25 cellular contexts compared by ENCODE assay signal in genomic region chr10:7891634-7892033, GRCh38.
DNase-seq lines count a peak whose midpoint lies in the region; ATAC-seq, FAIRE-seq and TF ChIP-seq lines count a peak whose summit lies in the region.
"Had no signal": no experiment of that assay in that cellular context is flagged by ENCODE, and none has a peak within 500 bp of the region (broad histone marks: within the 10 kb centered on the region; RNA-seq: fewer than 3 reads in every experiment).

No MANE protein-coding gene starts in this region.

- no peak for ATAC-seq in HG03457 (IDR thresholded peaks at IDR 0.05; ENCODE audit: unreplicated experiment)
- no peak for ATAC-seq in activated T-helper 17 cell treated with anti-CD3 and anti-CD28 coated beads, Interleukin-2, amount 50 U/mL, for 72 hours (replicated peaks)
- ATAC-seq: activated CD4-positive, alpha-beta T cell treated with anti-CD3 and anti-CD28 coated beads for 36 hours; activated CD8-positive, alpha-beta T cell treated with anti-CD3 and anti-CD28 coated beads, Interleukin-2, amount 10 ng/mL, durations not matched to agents 7 days and 5 days; body of pancreas; gastroesophageal sphincter; K562; natural killer cell had no signal

- H3K36me3 ChIP-seq in HEK293 (ENCODE audit: control insufficient read depth in 2 of 2, insufficient read depth in 1 of 2, low read length in 2 of 2) (no peaks in the 10 kb centered on the region), SK-N-SH (replicated peaks in 1 of 2; ENCODE audit: control insufficient read depth in 1 of 2, insufficient read depth in 2 of 2, low read length in 1 of 2) (no peaks in the 10 kb centered on the region), endothelial cell of umbilical vein (ENCODE audit: control insufficient read depth in 2 of 2, extremely low read depth in 1 of 2, insufficient read depth in 2 of 2, low read length in 2 of 2) (no peaks in the 10 kb centered on the region)

- BruUV-seq in endothelial cell of umbilical vein (replicated peaks; lab: Mats Ljungman, UMichigan): no TSS peak

- no peaks in the 10 kb centered on the region for H3K27me3 Mint-ChIP-seq in activated T-helper 17 cell treated with anti-CD3 and anti-CD28 coated beads, Interleukin-2, amount 50 U/mL, for 72 hours
- H3K27me3 Mint-ChIP-seq: activated CD4-positive, alpha-beta T cell treated with anti-CD3 and anti-CD28 coated beads for 36 hours; activated naive CD8-positive, alpha-beta T cell treated with anti-CD3 and anti-CD28 coated beads, Interleukin-2, amount 10 ng/mL, durations not matched to agents 7 days and 5 days had no signal

- H3K79me2 ChIP-seq in SK-N-SH (ENCODE audit: insufficient read depth) (peaks cover 14% of the 10 kb centered on the region; the same call in 1 of the 2 replicates), endothelial cell of umbilical vein (ENCODE audit: control insufficient read depth, insufficient read depth, low read length) (peaks cover 6% of the 10 kb centered on the region)

- no peak overlapping the region for H2AFZ ChIP-seq in SK-N-SH (ENCODE audit: low read depth)
- H2AFZ ChIP-seq in endothelial cell of umbilical vein (ENCODE audit: low read depth, low read length): no peak overlapping the region

- no peak for TF ChIP-seq POLR2A in endothelial cell of umbilical vein (IDR thresholded peaks at IDR 0.05; ENCODE audit: low read depth, low read length)
- no peak for TF ChIP-seq POLR2A in GM12891 (IDR thresholded peaks at IDR 0.05; ENCODE audit: low read depth, low read length)

- H3K4me1 ChIP-seq in HEK293 (ENCODE audit: control insufficient read depth, insufficient read depth, low read length): peaks cover 32% of the 10 kb centered on the region
- peaks cover 3 to 9% of the 10 kb centered on the region in 2 experiments; a peak in 3 of 4 replicates for H3K4me1 ChIP-seq in SK-N-SH (ENCODE audit: control insufficient read depth in 1 of 2, insufficient read depth in 2 of 2, low read depth in 1 of 2, low read length in 1 of 2)
- peaks cover 13% of the 10 kb centered on the region for H3K4me1 ChIP-seq in endothelial cell of umbilical vein (ENCODE audit: control insufficient read depth, extremely low read depth, insufficient read depth, low read length)
- H3K4me1 ChIP-seq: BLaER1 had no signal

- no peak overlapping the region for H3K9ac ChIP-seq in SK-N-SH
- H3K9ac ChIP-seq in endothelial cell of umbilical vein (replicated peaks; ENCODE audit: extremely low read depth, insufficient read depth, low read length): no peak overlapping the region
- H3K9ac ChIP-seq: BLaER1 had no signal

- TF ChIP-seq CTCF in HEK293 (tag by site-specific recombination; IDR thresholded peaks at IDR 0.05): no peak
- TF ChIP-seq CTCF in SK-N-SH (IDR thresholded peaks at IDR 0.05): no peak
- TF ChIP-seq CTCF in endothelial cell of umbilical vein (IDR thresholded peaks at IDR 0.05; ENCODE audit: extremely low read depth in 1 of 2, insufficient read depth in 1 of 2, low read depth in 1 of 2, low read length in 2 of 2): no peak

- POLR2A ChIA-PET in HEK293 (lab: Yijun Ruan, JAX): no interaction called here
- POLR2A ChIA-PET in SK-N-SH (lab: Yijun Ruan, JAX): no interaction called here
- POLR2A ChIA-PET in endothelial cell of umbilical vein (lab: Charles Lee): no interaction called here

- no peak for TF ChIP-seq EP300 in SK-N-SH (IDR thresholded peaks at IDR 0.05; ENCODE audit: borderline replicate concordance in 1 of 2, low read depth in 1 of 2, low read length in 1 of 2)

- H3K4me2 ChIP-seq in SK-N-SH: peak overlapping the region; percentile 22; the same call in 1 of the 2 replicates
- H3K4me2 ChIP-seq in endothelial cell of umbilical vein (ENCODE audit: insufficient read depth, low read length): peak overlapping the region; percentile 48
- H3K4me2 ChIP-seq: BLaER1, smooth muscle cell had no signal

- peak; percentile 5 for DNase-seq in SK-N-SH
- DNase-seq in endothelial cell of umbilical vein (ENCODE audit: low read depth, low spot score): peak; percentile 80
- DNase-seq in lung microvascular endothelial cell (ENCODE audit: low read depth in 2 of 2): peak; percentile 24 to 26
- no peak for DNase-seq in GM12891 (ENCODE audit: insufficient read length, low spot score)
- DNase-seq: activated CD4-positive, alpha-beta T cell treated with anti-CD3 and anti-CD28 coated beads for 36 hours; activated CD8-positive, alpha-beta T cell treated with anti-CD3 and anti-CD28 coated beads, Interleukin-2, amount 10 ng/mL, durations not matched to agents 7 days and 5 days; activated gamma-delta T cell; activated naive CD8-positive, alpha-beta T cell treated with anti-CD3 and anti-CD28 coated beads, Interleukin-2, amount 10 ng/mL, durations not matched to agents 7 days and 5 days; body of pancreas; effector CD4-positive, alpha-beta T cell; HCEC 1CT; hypothalamus; islet precursor cell; natural killer cell; NCI-H1417 treated with DMSO at 0.1 percent for 48 hours; NCI-H446; stimulated activated CD4-positive, alpha-beta T cell treated with anti-CD3 and anti-CD28 coated beads, Interleukin-2, amount 100 ng/mL, for 24 hours; tibial artery had no signal

- peak; percentile 53 for FAIRE-seq in endothelial cell of umbilical vein (lab: Jason Lieb, UNC)
- no peak for FAIRE-seq in GM12891 (lab: Jason Lieb, UNC)
- FAIRE-seq: K562 had no signal

- peaks cover 7% of the 10 kb centered on the region for H3K36me3 Mint-ChIP-seq in activated T-helper 17 cell treated with anti-CD3 and anti-CD28 coated beads, Interleukin-2, amount 50 U/mL, for 72 hours (ENCODE audit: low read depth)
- H3K36me3 Mint-ChIP-seq: natural killer cell had no signal

- no peaks in the 10 kb centered on the region for H3K9me2 ChIP-seq in SK-N-SH

- H3K9me3 Mint-ChIP-seq in activated T-helper 17 cell treated with anti-CD3 and anti-CD28 coated beads, Interleukin-2, amount 50 U/mL, for 72 hours: no peaks in the 10 kb centered on the region
- H3K9me3 Mint-ChIP-seq: activated naive CD8-positive, alpha-beta T cell treated with anti-CD3 and anti-CD28 coated beads, Interleukin-2, amount 10 ng/mL, durations not matched to agents 7 days and 5 days; natural killer cell had no signal

- H3K4me3 ChIP-seq in HEK293 (ENCODE audit: low read depth, low read length): no peak overlapping the region
- no peak overlapping the region for H3K4me3 ChIP-seq in SK-N-SH (ENCODE audit: low read depth in 2 of 2, low read length in 1 of 2)
- no peak overlapping the region for H3K4me3 ChIP-seq in endothelial cell of umbilical vein (replicated peaks in 1 of 3; ENCODE audit: insufficient read depth in 1 of 3, low read depth in 1 of 3, low read length in 3 of 3)
- H3K4me3 ChIP-seq: BLaER1, body of pancreas, gastroesophageal sphincter, K562, smooth muscle cell, tibial artery had no signal

- H3F3A ChIP-seq in SK-N-SH (replicated peaks; ENCODE audit: insufficient read depth): peaks cover 3% of the 10 kb centered on the region

- WGBS in SK-N-SH (ENCODE audit: low lambda C conversion rate): 13% methylated on average over 1 of the region's 1 CpG

- no peak overlapping the region for H3K27ac ChIP-seq in HEK293 (ENCODE audit: extremely low read depth, low read depth, low read length)
- H3K27ac ChIP-seq in SK-N-SH (ENCODE audit: low read depth in 2 of 2, low read length in 1 of 2): peak overlapping the region in 1 of 2 experiments; percentile 17; a peak in 1 of 4 replicates
- no peak overlapping the region for H3K27ac ChIP-seq in endothelial cell of umbilical vein (ENCODE audit: insufficient read depth, low read depth, low read length)
- H3K27ac ChIP-seq: BLaER1, body of pancreas, gastroesophageal sphincter, tibial artery had no signal

- intact Hi-C loops in endothelial cell of umbilical vein (cut with micrococcal nuclease): no loop called here

- no peaks in the 10 kb centered on the region for H4K20me1 ChIP-seq in SK-N-SH (ENCODE audit: insufficient read depth)
- H4K20me1 ChIP-seq in endothelial cell of umbilical vein (replicated peaks; ENCODE audit: control insufficient read depth, extremely low read depth, insufficient read depth, low read length): no peaks in the 10 kb centered on the region

- H3K27me3 ChIP-seq in SK-N-SH (ENCODE audit: insufficient read depth) (no peaks in the 10 kb centered on the region), endothelial cell of umbilical vein (ENCODE audit: control insufficient read depth in 2 of 2, insufficient read depth in 2 of 2, low read length in 2 of 2) (no peaks in the 10 kb centered on the region)
- H3K27me3 ChIP-seq: BLaER1, body of pancreas, gastroesophageal sphincter, tibial artery had no signal

- no peak for TF ChIP-seq RAD21 in SK-N-SH (IDR thresholded peaks at IDR 0.05; ENCODE audit: low read length)

- CTCF ChIA-PET in HEK293 (lab: Yijun Ruan, JAX): interaction anchor here (0.5 to 1.1 kb wide), 3 partner anchors 102 to 1319 kb away, joined by 4 to 6 read pairs (median 5); no protein-coding TSS in a partner anchor
- CTCF ChIA-PET in SK-N-SH (lab: Yijun Ruan, JAX): interaction anchor here (0.6 to 1.4 kb wide), 3 partner anchors 154 to 1188 kb away, joined by 3 read pairs; no protein-coding TSS in a partner anchor
- CTCF ChIA-PET in endothelial cell of umbilical vein (lab: Charles Lee): interaction anchor here (1.1 kb wide), 1 partner anchor 80 kb away, joined by 3 read pairs; no protein-coding TSS in a partner anchor

- H3K4me1 Mint-ChIP-seq in activated T-helper 17 cell treated with anti-CD3 and anti-CD28 coated beads, Interleukin-2, amount 50 U/mL, for 72 hours: peaks cover 23% of the 10 kb centered on the region

- H3K9me1 ChIP-seq in endothelial cell of umbilical vein (replicated peaks; ENCODE audit: control insufficient read depth, extremely low read depth, insufficient read depth, low read length): no peaks in the 10 kb centered on the region

- dilution Hi-C loops in endothelial cell of umbilical vein (cut with MboI; ENCODE audit: extremely low pct_ligation_motif_present, low sequenced_read_pairs): no loop called here

- H3K27ac Mint-ChIP-seq in activated T-helper 17 cell treated with anti-CD3 and anti-CD28 coated beads, Interleukin-2, amount 50 U/mL, for 72 hours: no peak overlapping the region
- H3K27ac Mint-ChIP-seq: activated CD4-positive, alpha-beta T cell treated with anti-CD3 and anti-CD28 coated beads for 36 hours; activated CD8-positive, alpha-beta T cell treated with anti-CD3 and anti-CD28 coated beads, Interleukin-2, amount 10 ng/mL, durations not matched to agents 7 days and 5 days; activated naive CD8-positive, alpha-beta T cell treated with anti-CD3 and anti-CD28 coated beads, Interleukin-2, amount 10 ng/mL, durations not matched to agents 7 days and 5 days; natural killer cell had no signal

- H3K9me3 ChIP-seq in HEK293 (ENCODE audit: control insufficient read depth, insufficient read depth, low read depth, low read length) (no peaks in the 10 kb centered on the region), SK-N-SH (no peaks in the 10 kb centered on the region), endothelial cell of umbilical vein (replicated peaks; ENCODE audit: control insufficient read depth, insufficient read depth, low read length) (no peaks in the 10 kb centered on the region)
- H3K9me3 ChIP-seq: BLaER1, body of pancreas, gastroesophageal sphincter, tibial artery had no signal

- H3K4me3 Mint-ChIP-seq in activated T-helper 17 cell treated with anti-CD3 and anti-CD28 coated beads, Interleukin-2, amount 50 U/mL, for 72 hours: no peak overlapping the region
- H3K4me3 Mint-ChIP-seq: activated CD4-positive, alpha-beta T cell treated with anti-CD3 and anti-CD28 coated beads for 36 hours; activated CD8-positive, alpha-beta T cell treated with anti-CD3 and anti-CD28 coated beads, Interleukin-2, amount 10 ng/mL, durations not matched to agents 7 days and 5 days; activated naive CD8-positive, alpha-beta T cell treated with anti-CD3 and anti-CD28 coated beads, Interleukin-2, amount 10 ng/mL, durations not matched to agents 7 days and 5 days; natural killer cell had no signal
